Comparison of ENCODE assay signal across 8 cellular contexts in genomic region chr10:88582411-88582805, GRCh38. TPM values are rescaled to one million over a fixed set of nuclear protein-coding genes. Genes with fewer than 3 reads are reported as not detected.
A peak's percentile ranks its signal among the peaks of the same experiment; 100 is the strongest.
DNase-seq lines count a peak whose midpoint lies in the region; TF ChIP-seq lines count a peak whose summit lies in the region.

No MANE protein-coding gene starts in this region.

- H3K79me1 ChIP-seq in trophoblast cell (ENCODE audit: low read length), result peaks cover 7% of the 10 kb centered on the region

- H3K23ac ChIP-seq in trophoblast cell (ENCODE audit: low read length), result no peak overlapping the region

- H4K8ac ChIP-seq in trophoblast cell (ENCODE audit: low read depth, low read length), result peak overlapping the region; percentile 98

- H3K18ac ChIP-seq in trophoblast cell (ENCODE audit: low read length), result no peak overlapping the region

- H3K9ac ChIP-seq in fibroblast of lung (ENCODE audit: insufficient read depth, low read length) (no peak overlapping the region), trophoblast cell (ENCODE audit: low read length) (no peak overlapping the region)

- H3K14ac ChIP-seq in trophoblast cell (ENCODE audit: low read length), result no peak overlapping the region

- peak overlapping the region; percentile 85 for H4K91ac ChIP-seq in trophoblast cell (ENCODE audit: low read depth, low read length)

- H4K20me1 ChIP-seq in DOHH2 (ENCODE audit: control insufficient read depth, insufficient read depth, low read depth, low read length), result no peaks in the 10 kb centered on the region
- no peaks in the 10 kb centered on the region for H4K20me1 ChIP-seq in fibroblast of lung (ENCODE audit: control insufficient read depth, extremely low read depth, insufficient read depth, low read length)

- H2BK120ac ChIP-seq in trophoblast cell (ENCODE audit: insufficient read depth, low read length, poor library complexity), result no peak overlapping the region

- no peak overlapping the region for H2BK5ac ChIP-seq in trophoblast cell (ENCODE audit: low read depth, low read length, poor library complexity)

- no peaks in the 10 kb centered on the region for H3K79me2 ChIP-seq in DOHH2 (ENCODE audit: control insufficient read depth, low read length)
- no peaks in the 10 kb centered on the region for H3K79me2 ChIP-seq in fibroblast of lung (ENCODE audit: control insufficient read depth, insufficient read depth, low read length)
- H3K79me2 ChIP-seq in trophoblast cell (ENCODE audit: control insufficient read depth, insufficient read depth, low read length, poor library complexity), result peaks cover 3% of the 10 kb centered on the region

- POLR2A ChIA-PET in RWPE1 (lab: Yijun Ruan, JAX; ENCODE audit: low non-redundant PET), result interaction anchor here (0.6 kb wide), 1 partner anchor 442 kb away, joined by 4 read pairs; no protein-coding TSS in a partner anchor

- no peaks in the 10 kb centered on the region for H3K9me2 ChIP-seq in DOHH2 (replicated peaks; ENCODE audit: control insufficient read depth, low read length)

- H3K9me3 ChIP-seq in DOHH2 (ENCODE audit: control insufficient read depth, insufficient read depth, low read length) (no peaks in the 10 kb centered on the region), fibroblast of lung (ENCODE audit: control insufficient read depth, insufficient read depth, low read depth, low read length) (no peaks in the 10 kb centered on the region), trophoblast cell (ENCODE audit: insufficient read depth, low read depth, low read length) (peaks cover 3% of the 10 kb centered on the region)

- H2AFZ ChIP-seq in fibroblast of lung (ENCODE audit: low read length), result peak overlapping the region; percentile 83
- peak overlapping the region; percentile 24 for H2AFZ ChIP-seq in trophoblast cell (ENCODE audit: insufficient read depth, low read length, poor library complexity)

- H3K4me1 ChIP-seq in DOHH2 (ENCODE audit: control insufficient read depth, low read length), result peaks cover 8% of the 10 kb centered on the region
- H3K4me1 ChIP-seq in fibroblast of lung (ENCODE audit: control insufficient read depth, extremely low read depth, insufficient read depth, low read length), result no peaks in the 10 kb centered on the region
- H3K4me1 ChIP-seq in trophoblast cell (ENCODE audit: control insufficient read depth in 1 of 2, insufficient read depth in 2 of 2, low read length in 2 of 2), result peaks cover 0 to 2% of the 10 kb centered on the region in 2 experiments

- H4K12ac ChIP-seq in trophoblast cell (ENCODE audit: low read depth, low read length), result no peak overlapping the region

- no peak overlapping the region for H2AK5ac ChIP-seq in trophoblast cell (ENCODE audit: low read length)

- TF ChIP-seq CTCF in DOHH2 (IDR thresholded peaks at IDR 0.05; ENCODE audit: low read depth, low read length, poor library complexity, severe bottlenecking), result no peak
- no peak for TF ChIP-seq CTCF in RWPE1 (conservative IDR thresholded peaks at IDR 0.05; ENCODE audit: low read depth)
- no peak for TF ChIP-seq CTCF in fibroblast of lung (conservative IDR thresholded peaks at IDR 0.05 in 1 of 2, IDR thresholded peaks at IDR 0.05 in 1 of 2; ENCODE audit: low read depth in 1 of 2, low read length in 2 of 2)

- no CpG with 5 or more reads among the region's 4 CpGs for WGBS in trophoblast cell (ENCODE audit: extremely low coverage, insufficient coverage, insufficient read length)

- no peaks in the 10 kb centered on the region for H3K36me3 ChIP-seq in DOHH2 (ENCODE audit: control insufficient read depth, low read length)
- H3K36me3 ChIP-seq in fibroblast of lung (ENCODE audit: control insufficient read depth, insufficient read depth, low read length), result no peaks in the 10 kb centered on the region
- H3K36me3 ChIP-seq in trophoblast cell (ENCODE audit: control insufficient read depth in 1 of 2, insufficient read depth in 2 of 2, low read length in 2 of 2), result no peaks in the 10 kb centered on the region

- H3K4me2 ChIP-seq in DOHH2 (ENCODE audit: low read length) (peak overlapping the region; percentile 73), fibroblast of lung (ENCODE audit: extremely low read depth, insufficient read depth, low read length) (peak overlapping the region; percentile 54), trophoblast cell (ENCODE audit: low read length) (peak overlapping the region; percentile 100)

- DNase-seq in RWPE1 (ENCODE audit: low spot score) (no peak), fibroblast of lung (ENCODE audit: low read depth in 2 of 2) (no peak), trophoblast cell (no peak), HUDEP-2 (lab: John Stamatoyannopoulos, UW; ENCODE audit: unreplicated experiment in 76 of 76) (no peak), NAMALWA (ENCODE audit: low spot score) (no peak), NCI-H1105 (lab: John Stamatoyannopoulos, UW) (no peak)
- DNase-seq in stimulated activated CD8-positive, alpha-beta memory T cell treated with anti-CD3 and anti-CD28 coated beads, Interleukin-4, amount 100 ng/mL, for 48 hours, result no peak

- H3F3A ChIP-seq in DOHH2 (ENCODE audit: control insufficient read depth, insufficient read depth), result 0 out of 2 replicates have a peak, but pooled peaks cover 3% of the 10 kb centered on the region

- CTCF ChIA-PET in RWPE1 (lab: Yijun Ruan, JAX), result interaction anchor here (0.5 to 1.5 kb wide), 2 partner anchors 17 to 105 kb away, joined by 3 read pairs; no protein-coding TSS in a partner anchor

- H3K4ac ChIP-seq in trophoblast cell (ENCODE audit: low read depth, low read length), result no peak overlapping the region

- H3K27ac ChIP-seq in DOHH2 (ENCODE audit: low read depth, low read length) (no peak overlapping the region), RWPE1 (peak overlapping the region; percentile 78), fibroblast of lung (ENCODE audit: insufficient read depth, low read length) (no peak overlapping the region), trophoblast cell (ENCODE audit: low read depth, low read length) (no peak overlapping the region)

- H3K4me3 ChIP-seq in DOHH2 (ENCODE audit: low read length), result peak overlapping the region; percentile 66
- H3K4me3 ChIP-seq in fibroblast of lung (replicated peaks in 1 of 4; ENCODE audit: control extremely low read depth in 1 of 4, insufficient read depth in 1 of 4, low read depth in 3 of 4, low read length in 4 of 4), result peak overlapping the region in 3 of 4 experiments; percentile 34 to 66 (median 62)
- peak overlapping the region; percentile 83 for H3K4me3 ChIP-seq in trophoblast cell (ENCODE audit: low read depth, low read length)

- no peaks in the 10 kb centered on the region for H3K27me3 ChIP-seq in DOHH2 (ENCODE audit: control insufficient read depth, low read length)
- no peaks in the 10 kb centered on the region for H3K27me3 ChIP-seq in fibroblast of lung (ENCODE audit: control insufficient read depth, insufficient read depth, low read length)
- H3K27me3 ChIP-seq in trophoblast cell (ENCODE audit: insufficient read depth, low read length), result no peaks in the 10 kb centered on the region

- H2BK12ac ChIP-seq in trophoblast cell (ENCODE audit: low read length), result no peak overlapping the region

RNA-seq across cellular contexts. Expression of gene RNLS, which starts 0.7 kb away (rescaled TPM):
- 11.3 and 16.5 TPM in 2 replicates for total RNA-seq in fibroblast of lung
- polyA plus RNA-seq in fibroblast of lung, result 16.2 and 18.4 TPM in 2 replicates
- polyA plus RNA-seq in fibroblast of lung (2012), result 11.6 TPM in 2 replicates
- polyA minus RNA-seq in fibroblast of lung (ENCODE audit: low replicate concordance), result 4.2 TPM in 1 of 2 replicates, not detected in the other
- 3.9 TPM in 2 replicates for polyA plus RNA-seq in trophoblast cell (2013)

RNA-seq across cellular contexts. Expression of gene LIPJ, which starts 4.2 kb away (rescaled TPM):
- under 0.01 and 0.26 TPM in 2 replicates for total RNA-seq in fibroblast of lung
- not detected in 2 replicates for polyA plus RNA-seq in fibroblast of lung
- not detected in 2 replicates for polyA plus RNA-seq in fibroblast of lung (2012)
- polyA minus RNA-seq in fibroblast of lung (ENCODE audit: low replicate concordance), result not detected in 2 replicates
- 0.03 TPM in 1 of 2 replicates, not detected in the other for polyA plus RNA-seq in trophoblast cell (2013)
